34 cellular contexts compared by ENCODE assay signal in genomic region chr12:51227962-51228361, GRCh38. TPM values are rescaled to one million over a fixed set of nuclear protein-coding genes. Genes with fewer than 3 reads are reported as not detected.
"Had no signal": no experiment of that assay in that cellular context is flagged by ENCODE, and none has a peak within 500 bp of the region (broad histone marks: within the 10 kb centered on the region; RNA-seq: fewer than 3 reads in every experiment).

No MANE protein-coding gene starts in this region.

- H3K36me3 ChIP-seq: brain microvascular endothelial cell, esophagus muscularis mucosa, heart left ventricle, WERI-Rb-1 had no signal

- H3K27ac ChIP-seq: brain microvascular endothelial cell, esophagus muscularis mucosa, foreskin keratinocyte, gastrocnemius medialis, heart left ventricle, WERI-Rb-1 had no signal

- ATAC-seq: activated CD4-positive, CD25-positive, alpha-beta regulatory T cell treated with anti-CD3 and anti-CD28 coated beads, Interleukin-2, amount 50 U/mL, for 24 hours; activated CD8-positive, alpha-beta memory T cell treated with anti-CD3 and anti-CD28 coated beads, Interleukin-2, amount 10 ng/mL, durations not matched to agents 7 days and 5 days; activated CD8-positive, alpha-beta T cell treated with anti-CD3 and anti-CD28 coated beads, Interleukin-2, amount 10 ng/mL, durations not matched to agents 7 days and 5 days; effector memory CD8-positive, alpha-beta T cell; foreskin keratinocyte; gastrocnemius medialis; heart left ventricle; T-helper 17 cell had no signal

- H3K27me3 ChIP-seq: brain microvascular endothelial cell, esophagus muscularis mucosa, foreskin keratinocyte, gastrocnemius medialis, heart left ventricle had no signal

- H3K4me3 ChIP-seq: esophagus muscularis mucosa, gastrocnemius medialis, heart left ventricle had no signal

- H3K4me1 ChIP-seq: esophagus muscularis mucosa, foreskin keratinocyte, gastrocnemius medialis, heart left ventricle had no signal

- FAIRE-seq: astrocyte, bronchial epithelial cell, colon had no signal

- H3K9me3 ChIP-seq: esophagus muscularis mucosa, gastrocnemius medialis, heart left ventricle had no signal

- DNase-seq: activated B cell treated with CpG ODN at 0.5 μM for 24 hours; activated CD4-positive, alpha-beta memory T cell treated with anti-CD3 and anti-CD28 coated beads for 36 hours; activated CD4-positive, alpha-beta T cell treated with anti-CD3 and anti-CD28 coated beads for 48 hours; activated CD4-positive, alpha-beta T cell treated with anti-CD3 and anti-CD28 coated beads, Interleukin-2, amount 50 U/mL, for 1 hour; activated CD8-positive, alpha-beta memory T cell treated with anti-CD3 and anti-CD28 coated beads, Interleukin-2, amount 10 ng/mL, durations not matched to agents 7 days and 5 days; activated CD8-positive, alpha-beta memory T cell treated with anti-CD3 and anti-CD28 coated beads, Interleukin-2, amount 50 U/mL, for 4 hours; activated CD8-positive, alpha-beta T cell treated with anti-CD3 and anti-CD28 coated beads, Interleukin-2, amount 10 ng/mL, durations not matched to agents 7 days and 5 days; activated gamma-delta T cell treated with Interleukin-2 at 50 U/mL for 16 hours; activated naive CD4-positive, alpha-beta T cell treated with anti-CD3 and anti-CD28 coated beads, Interleukin-2, amount 50 U/mL, for 16 hours; activated naive CD4-positive, alpha-beta T cell treated with Interleukin-2 at 50 U/mL for 16 hours; activated T-cell treated with anti-CD3 and anti-CD28 coated beads, Interleukin-2, amount 50 U/mL, for 1 hour; activated T-cell treated with anti-CD3 and anti-CD28 coated beads, Interleukin-2, amount 50 U/mL, for 48 hours; amniotic stem cell; anterior cingulate cortex; brain microvascular endothelial cell; cortex of kidney; dermis blood vessel endothelial cell; effector CD4-positive, alpha-beta T cell; effector memory CD8-positive, alpha-beta T cell; erythroblast; foreskin keratinocyte; gastrocnemius medialis; glutamatergic neuron; heart left ventricle; T-helper 1 cell; T-helper 17 cell; T1000; WERI-Rb-1 had no signal

RNA-seq across cellular contexts. Expression of gene SMAGP, which starts 42.3 kb away (rescaled TPM):
- total RNA-seq: activated T-helper 2 cell treated with anti-CD3 and anti-CD28 coated beads, Interferon-gamma antibody, Interleukin-2, Interleukin-4, amounts not matched to agents 10 μg/mL and 5 μg/mL and 100 μg/mL, durations not matched to agents 14 hours and 24 hours and 36 hours had no signal
